In the genomic region with DNA sequence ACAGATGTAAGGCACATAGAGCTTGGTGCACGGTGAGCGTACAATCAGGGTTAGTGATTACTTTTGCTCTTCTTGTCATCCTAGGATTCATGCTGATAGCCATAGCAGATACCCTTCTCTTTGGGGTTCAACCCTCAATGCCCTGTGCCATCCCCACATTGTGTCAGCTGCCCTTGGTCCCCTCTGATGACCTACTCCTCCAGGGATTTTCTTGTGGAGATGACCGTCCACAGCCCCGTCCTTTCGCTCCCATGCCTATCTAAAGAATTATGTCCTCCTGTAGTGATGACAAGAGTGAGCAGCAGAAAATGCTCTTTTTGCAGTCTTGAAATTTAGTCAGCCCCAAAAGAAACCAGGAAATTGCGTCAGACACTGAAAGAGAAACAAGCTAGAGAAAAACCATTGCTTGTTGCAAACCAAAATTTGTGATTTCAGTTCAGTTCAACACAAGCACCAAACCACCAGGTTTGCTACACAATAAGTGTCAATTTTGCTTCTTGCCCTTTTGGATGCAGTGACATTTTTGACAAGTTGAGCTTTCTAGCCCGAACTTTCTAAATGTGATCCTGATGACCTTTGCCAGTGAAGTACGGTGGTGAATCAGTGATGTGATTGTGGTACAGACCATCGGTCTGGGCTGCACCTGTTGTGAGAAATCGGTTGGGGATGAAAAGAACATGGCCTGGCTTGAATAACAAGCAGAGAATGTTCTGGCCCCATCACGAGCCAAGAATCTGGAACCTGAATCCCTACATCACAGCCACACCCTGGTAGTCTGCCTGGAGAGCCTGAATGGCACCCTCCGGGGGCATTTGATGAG, we compare ENCODE assay signal across 9 cellular contexts. TPM values are rescaled to one million over a fixed set of nuclear protein-coding genes. Genes with fewer than 3 reads are reported as not detected.
A peak's percentile ranks its signal among the peaks of the same experiment; 100 is the strongest.
DNase-seq lines count a peak whose midpoint lies in the region; ATAC-seq and TF ChIP-seq lines count a peak whose summit lies in the region.
"Had no signal": no experiment of that assay in that cellular context is flagged by ENCODE, and none has a peak within 500 bp of the region (broad histone marks: within the 10 kb centered on the region; RNA-seq: fewer than 3 reads in every experiment).

No MANE protein-coding gene starts in this region.

- H3K27me3 ChIP-seq in upper lobe of left lung (no peaks in the 10 kb centered on the region), left ventricle myocardium inferior (ENCODE audit: low read depth) (no peaks in the 10 kb centered on the region)
- H3K27me3 ChIP-seq: right lobe of liver had no signal

- H3K9me3 ChIP-seq in upper lobe of left lung: no peaks in the 10 kb centered on the region
- no peaks in the 10 kb centered on the region for H3K9me3 ChIP-seq in left ventricle myocardium inferior (replicated peaks)
- H3K9me3 ChIP-seq: right lobe of liver had no signal

- H3K4me1 Mint-ChIP-seq in central memory CD8-positive, alpha-beta T cell: peaks cover 66% of the 10 kb centered on the region

- DNase-seq in stimulated activated CD4-positive, alpha-beta T cell treated with anti-CD3 and anti-CD28 coated beads, Interleukin-1b, Interleukin-23, amount 100 ng/mL, for 48 hours: peak; percentile 44
- DNase-seq in stimulated activated CD4-positive, alpha-beta T cell treated with anti-CD3 and anti-CD28 coated beads, Interleukin-4, amount 100 ng/mL, for 1 hour: no peak
- peak in 1 of 2 donors; percentile 48 for DNase-seq in central memory CD8-positive, alpha-beta T cell (ENCODE audit: low spot score in 2 of 2)
- DNase-seq in upper lobe of left lung (no peak), left ventricle myocardium inferior (no peak), NCI-H146 (lab: John Stamatoyannopoulos, UW) (no peak)
- DNase-seq: right lobe of liver had no signal

- intact Hi-C loops in left ventricle myocardium inferior (cut with micrococcal nuclease): no loop called here

- H3K36me3 Mint-ChIP-seq in central memory CD8-positive, alpha-beta T cell (ENCODE audit: insufficient read depth): peaks cover 23% of the 10 kb centered on the region

- TF ChIP-seq EP300 in upper lobe of left lung (IDR thresholded peaks at IDR 0.05): no peak

- H3K27me3 Mint-ChIP-seq in central memory CD8-positive, alpha-beta T cell: no peaks in the 10 kb centered on the region

- 69 to 85% methylated on average over 11 to 12 of the region's 12 CpGs for WGBS in upper lobe of left lung, 2 donors

- H3K9me3 Mint-ChIP-seq in central memory CD8-positive, alpha-beta T cell: no peaks in the 10 kb centered on the region

- peaks cover 19 to 20% (median 20%) of the 10 kb centered on the region in 4 donors for H3K4me1 ChIP-seq in upper lobe of left lung
- H3K4me1 ChIP-seq in left ventricle myocardium inferior: no peaks in the 10 kb centered on the region
- H3K4me1 ChIP-seq: right lobe of liver had no signal

- peak overlapping the region; percentile 99 for H3K27ac Mint-ChIP-seq in central memory CD8-positive, alpha-beta T cell (ENCODE audit: low read depth)

- no peaks in the 10 kb centered on the region for H3K36me3 ChIP-seq in upper lobe of left lung
- no peaks in the 10 kb centered on the region for H3K36me3 ChIP-seq in left ventricle myocardium inferior
- H3K36me3 ChIP-seq: right lobe of liver had no signal

- no peak for TF ChIP-seq POLR2A in upper lobe of left lung (IDR thresholded peaks at IDR 0.05)

- H3K4me3 Mint-ChIP-seq in central memory CD8-positive, alpha-beta T cell: peak overlapping the region; percentile 75

- ATAC-seq in HG03439 (IDR thresholded peaks at IDR 0.05; ENCODE audit: unreplicated experiment) (peak; percentile 48), upper lobe of left lung (ENCODE audit: low FRiP score in 2 of 2) (no peak), HG03565 (IDR thresholded peaks at IDR 0.05; ENCODE audit: unreplicated experiment) (no peak)
- peak; percentile 38 for ATAC-seq in central memory CD8-positive, alpha-beta T cell (replicated peaks; ENCODE audit: extremely low read depth, poor library complexity, severe bottlenecking)

- H3K4me3 ChIP-seq in upper lobe of left lung: no peak overlapping the region
- H3K4me3 ChIP-seq in left ventricle myocardium inferior: no peak overlapping the region
- H3K4me3 ChIP-seq: right lobe of liver had no signal

- TF ChIP-seq CTCF in upper lobe of left lung (IDR thresholded peaks at IDR 0.05): no peak
- no peak for TF ChIP-seq CTCF in left ventricle myocardium inferior (IDR thresholded peaks at IDR 0.05; ENCODE audit: borderline replicate concordance)

- H3K27ac ChIP-seq in upper lobe of left lung: peak overlapping the region; percentile 28 to 64 (median 52)
- no peak overlapping the region for H3K27ac ChIP-seq in left ventricle myocardium inferior (replicated peaks)
- H3K27ac ChIP-seq: right lobe of liver had no signal

RNA-seq across cellular contexts. Expression of gene CMTM7, which starts 41.3 kb away (rescaled TPM):
- 100 to 1,000 TPM in 1 of 6 donors, 10 to 100 TPM in 5; 39.4 to 103 (median 49.7) TPM for total RNA-seq in upper lobe of left lung
- total RNA-seq in left ventricle myocardium inferior: 2.9 TPM

Comparison
In these comparisons a context has a peak if more than half of its experiments do, and no peak if none do; other contexts are left out.
1. ATAC-seq: peak in HG03439 (single experiment) and central memory CD8-positive, alpha-beta T cell (single experiment); none in upper lobe of left lung (0 of 2) and HG03565 (single experiment).
2. RNA of gene CMTM7, which starts 41.3 kb away (total RNA-seq): 39.4 to 103 TPM in upper lobe of left lung; 2.9 TPM in left ventricle myocardium inferior (single experiment); every median in the first group is over 10 times any median in the second.